Comparison of ENCODE assay signal across 5 cellular contexts in genomic region chr1:1325288-1326074, GRCh38. TPM values are rescaled to one million over a fixed set of nuclear protein-coding genes. Genes with fewer than 3 reads are reported as not detected.
DNase-seq lines count a peak whose midpoint lies in the region; ATAC-seq and TF ChIP-seq lines count a peak whose summit lies in the region.

No MANE protein-coding gene starts in this region.

- ATAC-seq in PC-3: peak; percentile 21

- intact Hi-C loops in PC-3 (cut with micrococcal nuclease) (no loop called here), esophagus muscularis mucosa (cut with DNase I) (no loop called here), stomach (cut with DNase I; ENCODE audit: low total_unique reads) (no loop called here)

- TF ChIP-seq EP300 in esophagus muscularis mucosa (IDR thresholded peaks at IDR 0.05) (no peak), stomach (IDR thresholded peaks at IDR 0.05) (no peak)

- TF ChIP-seq CTCF in PC-3 (conservative IDR thresholded peaks at IDR 0.05; ENCODE audit: low read depth, low read length) (no peak), esophagus muscularis mucosa (IDR thresholded peaks at IDR 0.05) (no peak), stomach (IDR thresholded peaks at IDR 0.05) (no peak)

- H3K4me3 ChIP-seq in PC-3 (ENCODE audit: low read length) (peak overlapping the region; percentile 90), esophagus muscularis mucosa (peak overlapping the region; percentile 67 to 99 (median 80)), stomach (peak overlapping the region; percentile 97 to 99 (median 98))

- H3K27me3 ChIP-seq in PC-3 (ENCODE audit: low read length) (no peaks in the 10 kb centered on the region), esophagus muscularis mucosa (no peaks in the 10 kb centered on the region), stomach (no peaks in the 10 kb centered on the region)

- WGBS in esophagus muscularis mucosa: 43% methylated on average over 10 of the region's 16 CpGs
- WGBS in stomach, 5 donors: 15 to 39% (median 32%) methylated on average over 12 to 16 of the region's 16 CpGs

- H3K9ac ChIP-seq in PC-3 (ENCODE audit: low read length): peak overlapping the region; percentile 95

- no peak for TF ChIP-seq POLR2A in esophagus muscularis mucosa (IDR thresholded peaks at IDR 0.05; ENCODE audit: low read depth)
- TF ChIP-seq POLR2A in stomach (IDR thresholded peaks at IDR 0.05): no peak

- no peaks in the 10 kb centered on the region for H3K9me2 ChIP-seq in PC-3 (replicated peaks; ENCODE audit: low read length)

- peak; percentile 47 for DNase-seq in PC-3
- DNase-seq in esophagus muscularis mucosa (ENCODE audit: extremely low spot score): no peak
- peak; percentile 80 for DNase-seq in stomach
- DNase-seq in activated gamma-delta T cell (lab: John Stamatoyannopoulos, UW): no peak
- no peak for DNase-seq in nucleus accumbens (lab: John Stamatoyannopoulos, UW)

- H3K27ac ChIP-seq in PC-3 (ENCODE audit: low read length): peak overlapping the region; percentile 53
- peak overlapping the region; percentile 79 to 92 (median 85) for H3K27ac ChIP-seq in esophagus muscularis mucosa (replicated peaks in 1 of 4)
- H3K27ac ChIP-seq in stomach: peak overlapping the region; percentile 86 to 96 (median 90)

- TSS peak; percentile 27 for BruUV-seq in PC-3 (replicated peaks; lab: Mats Ljungman, UMichigan)

- peak overlapping the region; percentile 51 for H2AFZ ChIP-seq in PC-3 (ENCODE audit: low read length)

- H3K36me3 ChIP-seq in PC-3 (ENCODE audit: low read depth, low read length) (peaks cover 6% of the 10 kb centered on the region; the same call in 1 of the 2 replicates), esophagus muscularis mucosa (peaks cover 14 to 51% (median 35%) of the 10 kb centered on the region in 4 donors), stomach (peaks cover 16 to 52% (median 38%) of the 10 kb centered on the region in 4 donors)

- H3K9me3 ChIP-seq in PC-3 (ENCODE audit: low read length) (no peaks in the 10 kb centered on the region), esophagus muscularis mucosa (no peaks in the 10 kb centered on the region), stomach (no peaks in the 10 kb centered on the region)

- H3K4me2 ChIP-seq in PC-3 (ENCODE audit: low read length): peak overlapping the region; percentile 97

- H3K79me2 ChIP-seq in PC-3 (ENCODE audit: low read length): peaks cover 61% of the 10 kb centered on the region

- H4K20me1 ChIP-seq in PC-3 (ENCODE audit: low read length): peaks cover 26% of the 10 kb centered on the region

- CTCF ChIA-PET in PC-3 (lab: Charles Lee): no interaction called here

- POLR2A ChIA-PET in PC-3 (lab: Charles Lee; ENCODE audit: unreplicated experiment): no interaction called here

- H3F3A ChIP-seq in PC-3 (ENCODE audit: low read length, unreplicated experiment): no peaks in the 10 kb centered on the region

- H3K4me1 ChIP-seq in PC-3 (ENCODE audit: insufficient read depth, low read length) (peaks cover 27% of the 10 kb centered on the region), esophagus muscularis mucosa (peaks cover 57 to 65% (median 62%) of the 10 kb centered on the region in 4 donors), stomach (peaks cover 40 to 64% (median 60%) of the 10 kb centered on the region in 4 donors)

RNA-seq across cellular contexts. Expression of gene CPTP, which starts 0.9 kb away (rescaled TPM):
- total RNA-seq in PC-3 (2014; rRNA removed) (141 and 168 TPM in 2 replicates), esophagus muscularis mucosa (10 to 100 TPM; 15.4 to 44.9 (median 31.5) TPM), stomach (100 to 1,000 TPM in 1 of 5 donors, 10 to 100 TPM in 2, 1 to 10 TPM in 2; 6.6 to 226 (median 12.3) TPM)
- 10 to 100 TPM; 17.3 to 49.1 (median 28.4) TPM for polyA plus RNA-seq in stomach

RNA-seq across cellular contexts. Expression of gene INTS11, which starts 1.0 kb away (rescaled TPM):
- total RNA-seq in PC-3 (2014; rRNA removed) (254 and 324 TPM in 2 replicates), esophagus muscularis mucosa (100 to 1,000 TPM in 1 of 4 donors, 10 to 100 TPM in 3; 75.9 to 121 (median 87.8) TPM), stomach (100 to 1,000 TPM in 4 of 5 donors, 10 to 100 TPM in 1; 59.5 to 520 (median 192) TPM)
- polyA plus RNA-seq in stomach: 100 to 1,000 TPM; 113 to 151 (median 134) TPM

RNA-seq across cellular contexts. Expression of gene TAS1R3, which starts 5.6 kb away (rescaled TPM):
- total RNA-seq in PC-3 (2014; rRNA removed) (1.9 and 4.3 TPM in 2 replicates), esophagus muscularis mucosa (under 1 TPM in 2 of 4 donors, not detected in 2; 0.17 to 0.32 TPM), stomach (10 to 100 TPM in 1 of 5 donors, under 1 TPM in 2, not detected in 2; 0.37 to 11.7 (median 0.43) TPM)
- under 1 TPM in 2 of 3 donors, not detected in 1; 0.10 to 0.31 TPM for polyA plus RNA-seq in stomach

RNA-seq across cellular contexts. Expression of gene PUSL1, which starts 17.1 kb away (rescaled TPM):
- total RNA-seq in PC-3 (2014; rRNA removed) (132 and 142 TPM in 2 replicates), esophagus muscularis mucosa (10 to 100 TPM; 10.3 to 24.7 (median 21.7) TPM), stomach (10 to 100 TPM in 3 of 5 donors, 1 to 10 TPM in 1, not detected in 1; 5.9 to 64.9 (median 51.4) TPM)
- 10 to 100 TPM; 15.2 to 25.5 (median 23.8) TPM for polyA plus RNA-seq in stomach

RNA-seq across cellular contexts. Expression of gene ACAP3, which starts 17.8 kb away (rescaled TPM):
- total RNA-seq in PC-3 (2014; rRNA removed) (116 and 178 TPM in 2 replicates), esophagus muscularis mucosa (10 to 100 TPM; 34.8 to 63.2 (median 47.4) TPM), stomach (100 to 1,000 TPM in 1 of 5 donors, 10 to 100 TPM in 4; 31.9 to 374 (median 77.0) TPM)
- polyA plus RNA-seq in stomach: 10 to 100 TPM; 17.9 to 46.1 (median 43.0) TPM

Comparison
In these comparisons a context has a peak if more than half of its experiments do, and no peak if none do; other contexts are left out.
1. DNase-seq: peak in PC-3 (single experiment) and stomach (single experiment); none in esophagus muscularis mucosa (single experiment), activated gamma-delta T cell (single experiment) and nucleus accumbens (0 of 56).
2. Peak in every context shown above with its lines, with median percentiles within 50 percentile points of each other: H3K27ac ChIP-seq and H3K4me3 ChIP-seq.